ENCODE assay signal across 10 cellular contexts in genomic region chr6:159931112-159931511, GRCh38. TPM values are rescaled to one million over a fixed set of nuclear protein-coding genes. Genes with fewer than 3 reads are reported as not detected.
A peak's percentile ranks its signal among the peaks of the same experiment; 100 is the strongest.
DNase-seq lines count a peak whose midpoint lies in the region; ATAC-seq and TF ChIP-seq lines count a peak whose summit lies in the region.
"Had no signal": no experiment of that assay in that cellular context is flagged by ENCODE, and none has a peak within 500 bp of the region (broad histone marks: within the 10 kb centered on the region; RNA-seq: fewer than 3 reads in every experiment).

No MANE protein-coding gene starts in this region.

- H3K4me3 Mint-ChIP-seq in osteocyte (ENCODE audit: unreplicated experiment), result no peak overlapping the region

- no peaks in the 10 kb centered on the region for H3K4me1 ChIP-seq in right cardiac atrium (ENCODE audit: control insufficient read depth, insufficient read depth, low read length)

- H3K9me3 ChIP-seq in right cardiac atrium (ENCODE audit: control insufficient read depth, low read length), result peaks cover 3% of the 10 kb centered on the region

- peak; percentile 79 for ATAC-seq in GM19025 (IDR thresholded peaks at IDR 0.05; ENCODE audit: low read depth, unreplicated experiment)
- peak; percentile 91 for ATAC-seq in GM21737 (IDR thresholded peaks at IDR 0.05; ENCODE audit: unreplicated experiment)
- peak; percentile 90 for ATAC-seq in HG03460 (IDR thresholded peaks at IDR 0.05; ENCODE audit: unreplicated experiment)
- no peak for ATAC-seq in right cardiac atrium

- TF ChIP-seq CTCF in osteocyte (IDR thresholded peaks at IDR 0.05), result no peak

- intact Hi-C loops in right cardiac atrium (cut with DNase I), result no loop called here

- peaks cover 21% of the 10 kb centered on the region for H3K4me1 Mint-ChIP-seq in osteocyte (ENCODE audit: unreplicated experiment)

- peak; percentile 1 for DNase-seq in osteocyte (ENCODE audit: extremely low spot score, unreplicated experiment)
- DNase-seq in right cardiac atrium, result no peak
- no peak for DNase-seq in NCI-H345 (lab: John Stamatoyannopoulos, UW)
- DNase-seq in NCI-H345 treated with DMSO at 0.1 percent for 48 hours (lab: John Stamatoyannopoulos, UW; ENCODE audit: unreplicated experiment), result no peak
- DNase-seq: esophagus squamous epithelium, mesenchymal stem cell, SIG-M5 had no signal

- no peak overlapping the region for H3K27ac ChIP-seq in right cardiac atrium (ENCODE audit: low read length)
- H3K27ac ChIP-seq: esophagus squamous epithelium had no signal

- WGBS in right cardiac atrium, result 92% methylated on average over 3 of the region's 3 CpGs

- no peaks in the 10 kb centered on the region for H3K27me3 Mint-ChIP-seq in osteocyte (ENCODE audit: unreplicated experiment)

- no peak overlapping the region for H3K4me3 ChIP-seq in right cardiac atrium (ENCODE audit: low read length)
- H3K4me3 ChIP-seq: esophagus squamous epithelium had no signal

- H3K36me3 Mint-ChIP-seq in osteocyte (ENCODE audit: unreplicated experiment), result no peaks in the 10 kb centered on the region

- H3K27ac Mint-ChIP-seq in osteocyte (ENCODE audit: unreplicated experiment), result no peak overlapping the region

- peaks cover 7% of the 10 kb centered on the region for H3K9me3 Mint-ChIP-seq in osteocyte (ENCODE audit: unreplicated experiment)

- H3K27me3 ChIP-seq in right cardiac atrium (ENCODE audit: control insufficient read depth, insufficient read depth), result no peaks in the 10 kb centered on the region
- H3K27me3 ChIP-seq: esophagus squamous epithelium had no signal

RNA-seq across cellular contexts. Expression of gene IGF2R, which starts 37.8 kb away (rescaled TPM):
- total RNA-seq in osteocyte, result 196 and 218 TPM in 2 replicates
- 10 to 100 TPM; 41.4 to 48.9 (median 46.6) TPM for total RNA-seq in right cardiac atrium
- polyA plus RNA-seq in right cardiac atrium, result 19.6 TPM

RNA-seq across cellular contexts. Expression of gene MAS1, which starts 40.3 kb away (rescaled TPM):
- total RNA-seq in osteocyte (not detected in 2 replicates), right cardiac atrium (under 1 TPM in 2 of 4 donors, not detected in 2; 0.03 to 0.06 TPM)
- polyA plus RNA-seq in right cardiac atrium, result 0.02 TPM
- total RNA-seq: esophagus squamous epithelium had no signal

Comparison
In these comparisons a context has a peak if more than half of its experiments do, and no peak if none do; other contexts are left out.
1. ATAC-seq: peak in GM19025 (single experiment), GM21737 (single experiment) and HG03460 (single experiment); none in right cardiac atrium (0 of 2).